1 cellular context compared by ENCODE assay signal in genomic region chr3:54121404-54122045, GRCh38.
TF ChIP-seq lines count a peak whose summit lies in the region.

No MANE protein-coding gene starts in this region.

TF ChIP-seq in GM12878, 131 proteins besides CTCF, POLR2A, EP300 and RAD21 (continued from another document):
- TF ChIP-seq ZNF592 (IDR thresholded peaks at IDR 0.05) (no peak), ZNF274 (IDR thresholded peaks at IDR 0.05; ENCODE audit: insufficient read depth, insufficient read length) (no peak), STAT3 (IDR thresholded peaks at IDR 0.05; ENCODE audit: low read depth, low read length) (no peak), ELK1 (IDR thresholded peaks at IDR 0.05; ENCODE audit: low read depth, low read length) (no peak)
